ENCODE assay signal across 8 cellular contexts in genomic region chr2:131673400-131674173, GRCh38.
A peak's percentile ranks its signal among the peaks of the same experiment; 100 is the strongest.
DNase-seq lines count a peak whose midpoint lies in the region; ATAC-seq and TF ChIP-seq lines count a peak whose summit lies in the region.

No MANE protein-coding gene starts in this region.

- peak; percentile 64 for ATAC-seq in HG02840 (IDR thresholded peaks at IDR 0.05; ENCODE audit: low FRiP score, unreplicated experiment)
- peak; percentile 78 for ATAC-seq in activated B cell treated with CpG ODN at 0.5 μM for 24 hours (ENCODE audit: low read depth)

- POLR2A ChIA-PET in activated B cell treated with CpG ODN at 0.5 μM for 24 hours (lab: Charles Lee): interaction anchor here (2.0 kb wide), 1 partner anchor 8 kb away, joined by 12 read pairs; no protein-coding TSS in a partner anchor

- peaks cover 12% of the 10 kb centered on the region for H3K27me3 Mint-ChIP-seq in activated B cell treated with CpG ODN at 0.5 μM for 24 hours

- intact Hi-C loops in activated B cell treated with CpG ODN at 0.5 μM for 24 hours (cut with micrococcal nuclease): loop anchor here (1.0 to 5.0 kb wide), 5 partner anchors 9 to 474 kb away; partner anchors contain the start of gene CCDC74A

- H3K27ac Mint-ChIP-seq in activated B cell treated with CpG ODN at 0.5 μM for 24 hours: no peak overlapping the region

- H3K27me3 ChIP-seq in kidney epithelial cell (ENCODE audit: control insufficient read depth, insufficient read depth, low read length): no peaks in the 10 kb centered on the region

- CTCF ChIA-PET in activated B cell treated with CpG ODN at 0.5 μM for 24 hours (lab: Charles Lee): interaction anchor here (1.0 to 4.0 kb wide), 11 partner anchors 10 to 520 kb away, joined by 3 to 42 read pairs (median 11); partner anchors contain the start of genes CCDC74A and MZT2A

- H3K9me3 Mint-ChIP-seq in activated B cell treated with CpG ODN at 0.5 μM for 24 hours: no peaks in the 10 kb centered on the region

- peak; percentile 47 for DNase-seq in NK-92 treated with Interleukin-12 subunit alpha and Interleukin-12 subunit beta, amount 100 ng/mL, for 24 hours (lab: John Stamatoyannopoulos, UW)
- DNase-seq in NK-92 (lab: John Stamatoyannopoulos, UW; ENCODE audit: unreplicated experiment) (no peak), NCI-H146 (lab: John Stamatoyannopoulos, UW) (peak; percentile 73), activated B cell treated with CpG ODN at 0.5 μM for 24 hours (peak; percentile 62), cerebellar cortex (ENCODE audit: low spot score) (peak; percentile 56), kidney epithelial cell (ENCODE audit: low read depth) (no peak)
- peak; percentile 21 to 47 for DNase-seq in stimulated activated CD4-positive, alpha-beta T cell treated with anti-CD3 and anti-CD28 coated beads, Interleukin-1b, Interleukin-23, amount 100 ng/mL, for 4 hours (ENCODE audit: low read depth in 2 of 2)

- H3K36me3 ChIP-seq in kidney epithelial cell (ENCODE audit: control insufficient read depth, insufficient read depth, low read length): no peaks in the 10 kb centered on the region

- H3K4me3 Mint-ChIP-seq in activated B cell treated with CpG ODN at 0.5 μM for 24 hours: peak overlapping the region; percentile 64

- H3K36me3 Mint-ChIP-seq in activated B cell treated with CpG ODN at 0.5 μM for 24 hours (ENCODE audit: low read depth): no peaks in the 10 kb centered on the region

- peak; percentile 68 for TF ChIP-seq CTCF in activated B cell treated with CpG ODN at 0.5 μM for 24 hours (IDR thresholded peaks at IDR 0.05)
- TF ChIP-seq CTCF in kidney epithelial cell (IDR thresholded peaks at IDR 0.05; ENCODE audit: insufficient read depth, low read length, poor library complexity, severe bottlenecking): peak; percentile 86

- H3K4me3 ChIP-seq in kidney epithelial cell (ENCODE audit: low read depth, low read length): peak overlapping the region; percentile 25

- H3K4me1 Mint-ChIP-seq in activated B cell treated with CpG ODN at 0.5 μM for 24 hours: peaks cover 19% of the 10 kb centered on the region

Comparison
In these comparisons a context has a peak if more than half of its experiments do, and no peak if none do; other contexts are left out.
1. DNase-seq: peak in NK-92 treated with Interleukin-12 subunit alpha and Interleukin-12 subunit beta, amount 100 ng/mL, for 24 hours (single experiment), NCI-H146 (single experiment), activated B cell treated with CpG ODN at 0.5 μM for 24 hours (single experiment), cerebellar cortex (single experiment) and stimulated activated CD4-positive, alpha-beta T cell treated with anti-CD3 and anti-CD28 coated beads, Interleukin-1b, Interleukin-23, amount 100 ng/mL, for 4 hours (2 of 2); none in NK-92 (single experiment) and kidney epithelial cell (single experiment).